17 cellular contexts compared by ENCODE assay signal in genomic region chr4:124028172-124028571, GRCh38.
DNase-seq lines count a peak whose midpoint lies in the region; ATAC-seq and TF ChIP-seq lines count a peak whose summit lies in the region.
"Had no signal": no experiment of that assay in that cellular context is flagged by ENCODE, and none has a peak within 500 bp of the region (broad histone marks: within the 10 kb centered on the region; RNA-seq: fewer than 3 reads in every experiment).

No MANE protein-coding gene starts in this region.

- no peak for ATAC-seq in naive thymus-derived CD8-positive, alpha-beta T cell
- no peak for ATAC-seq in PC-3
- ATAC-seq: Panc1 had no signal

- H3K4me1 ChIP-seq in Loucy (ENCODE audit: insufficient read depth, low read length, poor library complexity, severe bottlenecking) (no peaks in the 10 kb centered on the region), left ventricle myocardium inferior (peaks cover 33% of the 10 kb centered on the region), PC-3 (ENCODE audit: insufficient read depth, low read length) (no peaks in the 10 kb centered on the region)

- TF ChIP-seq CTCF in Loucy (conservative IDR thresholded peaks at IDR 0.05; ENCODE audit: low read length) (no peak), left ventricle myocardium inferior (IDR thresholded peaks at IDR 0.05; ENCODE audit: borderline replicate concordance) (no peak), retinal pigment epithelial cell (conservative IDR thresholded peaks at IDR 0.05; ENCODE audit: low read depth, low read length) (peak; percentile 8), PC-3 (conservative IDR thresholded peaks at IDR 0.05; ENCODE audit: low read depth, low read length) (no peak)

- no peaks in the 10 kb centered on the region for H3K36me3 Mint-ChIP-seq in naive thymus-derived CD8-positive, alpha-beta T cell

- H3K9ac ChIP-seq in Loucy (ENCODE audit: low read depth, low read length, poor library complexity, severe bottlenecking) (no peak overlapping the region), PC-3 (ENCODE audit: low read length) (no peak overlapping the region)

- H3K79me2 ChIP-seq in Loucy (ENCODE audit: insufficient read depth, low read length) (no peaks in the 10 kb centered on the region), PC-3 (ENCODE audit: low read length) (no peaks in the 10 kb centered on the region)

- H3K9me2 ChIP-seq in Loucy (replicated peaks; ENCODE audit: low read depth, low read length) (no peaks in the 10 kb centered on the region), PC-3 (replicated peaks; ENCODE audit: low read length) (no peaks in the 10 kb centered on the region)

- H3K27me3 ChIP-seq in Loucy (ENCODE audit: insufficient read depth, low read length, poor library complexity, severe bottlenecking): no peaks in the 10 kb centered on the region
- H3K27me3 ChIP-seq in left ventricle myocardium inferior (ENCODE audit: low read depth): no peaks in the 10 kb centered on the region
- no peaks in the 10 kb centered on the region for H3K27me3 ChIP-seq in PC-3 (ENCODE audit: low read length)
- H3K27me3 ChIP-seq: brain microvascular endothelial cell had no signal

- no peak overlapping the region for H3K4me2 ChIP-seq in Loucy (ENCODE audit: low read depth, low read length, poor library complexity, severe bottlenecking)
- H3K4me2 ChIP-seq in PC-3 (ENCODE audit: low read length): no peak overlapping the region

- CTCF ChIA-PET in PC-3 (lab: Charles Lee): no interaction called here

- H3K27ac ChIP-seq in left ventricle myocardium inferior (replicated peaks) (peak overlapping the region; percentile 69), PC-3 (ENCODE audit: low read length) (no peak overlapping the region)
- H3K27ac ChIP-seq: brain microvascular endothelial cell had no signal

- DNase-seq in amniotic epithelial cell (ENCODE audit: low read depth): peak; percentile 85
- no peak for DNase-seq in left ventricle myocardium inferior
- peak; percentile 90 for DNase-seq in retinal pigment epithelial cell (ENCODE audit: low read depth)
- DNase-seq in mucosa of gallbladder (ENCODE audit: low spot score): no peak
- DNase-seq in naive thymus-derived CD8-positive, alpha-beta T cell: no peak
- DNase-seq in midbrain (lab: John Stamatoyannopoulos, UW): no peak
- no peak for DNase-seq in PC-3
- DNase-seq: activated CD4-positive, alpha-beta T cell treated with anti-CD3 and anti-CD28 coated beads for 4 hours; activated CD8-positive, alpha-beta memory T cell treated with anti-CD3 and anti-CD28 coated beads, Interleukin-2, amount 50 U/mL, for 4 hours; activated naive CD4-positive, alpha-beta T cell; brain microvascular endothelial cell; dermis blood vessel endothelial cell; NCI-H1930; NCI-H524; small intestine had no signal

- H3K9me3 ChIP-seq in Loucy (ENCODE audit: insufficient read depth, low read depth, low read length) (no peaks in the 10 kb centered on the region), left ventricle myocardium inferior (replicated peaks) (no peaks in the 10 kb centered on the region), PC-3 (ENCODE audit: low read length) (no peaks in the 10 kb centered on the region)

- intact Hi-C loops in left ventricle myocardium inferior (cut with micrococcal nuclease): no loop called here
- intact Hi-C loops in PC-3 (cut with micrococcal nuclease): no loop called here

- no peak overlapping the region for H3K4me3 Mint-ChIP-seq in naive thymus-derived CD8-positive, alpha-beta T cell

- peaks cover 0 to 7% (median 0%) of the 10 kb centered on the region in 9 donors for H3K9me3 Mint-ChIP-seq in naive thymus-derived CD8-positive, alpha-beta T cell

- POLR2A ChIA-PET in naive thymus-derived CD8-positive, alpha-beta T cell (lab: Charles Lee): no interaction called here
- POLR2A ChIA-PET in PC-3 (lab: Charles Lee; ENCODE audit: unreplicated experiment): no interaction called here

- H3F3A ChIP-seq in Loucy (ENCODE audit: low read depth): no peaks in the 10 kb centered on the region
- H3F3A ChIP-seq in PC-3 (ENCODE audit: low read length, unreplicated experiment): no peaks in the 10 kb centered on the region

- H2AFZ ChIP-seq in Loucy (ENCODE audit: low read length) (0 out of 2 replicates have a peak overlapping the region, but pooled peaks have one; percentile 17), PC-3 (ENCODE audit: low read length) (no peak overlapping the region)

- no peak overlapping the region for H3K4me3 ChIP-seq in Loucy (ENCODE audit: low read length, poor library complexity, severe bottlenecking)
- H3K4me3 ChIP-seq in left ventricle myocardium inferior: no peak overlapping the region
- no peak overlapping the region for H3K4me3 ChIP-seq in retinal pigment epithelial cell (ENCODE audit: low read length)
- H3K4me3 ChIP-seq in PC-3 (ENCODE audit: low read length): no peak overlapping the region

- H4K20me1 ChIP-seq in Loucy (ENCODE audit: insufficient read depth, low read length, poor library complexity, severe bottlenecking): no peaks in the 10 kb centered on the region
- no peaks in the 10 kb centered on the region for H4K20me1 ChIP-seq in PC-3 (ENCODE audit: low read length)

- H3K27me3 Mint-ChIP-seq in naive thymus-derived CD8-positive, alpha-beta T cell: peaks cover 0 to 4% (median 0%) of the 10 kb centered on the region in 5 donors

- no peaks in the 10 kb centered on the region for H3K4me1 Mint-ChIP-seq in naive thymus-derived CD8-positive, alpha-beta T cell

- H3K36me3 ChIP-seq in Loucy (ENCODE audit: insufficient read depth, low read length) (no peaks in the 10 kb centered on the region), left ventricle myocardium inferior (no peaks in the 10 kb centered on the region), PC-3 (ENCODE audit: low read depth, low read length) (no peaks in the 10 kb centered on the region)
- H3K36me3 ChIP-seq: brain microvascular endothelial cell had no signal

- BruUV-seq in PC-3 (replicated peaks; lab: Mats Ljungman, UMichigan): no TSS peak

- no peak overlapping the region for H3K27ac Mint-ChIP-seq in naive thymus-derived CD8-positive, alpha-beta T cell

Comparison
In these comparisons a context has a peak if more than half of its experiments do, and no peak if none do; other contexts are left out.
1. DNase-seq: peak in amniotic epithelial cell (single experiment) and retinal pigment epithelial cell (single experiment); none in left ventricle myocardium inferior (single experiment), mucosa of gallbladder (single experiment), naive thymus-derived CD8-positive, alpha-beta T cell (0 of 10), midbrain (single experiment) and PC-3 (single experiment).